In genomic region chr19:21082011-21082975, GRCh38 we compare ENCODE assay signal across 8 cellular contexts. TPM values are rescaled to one million over a fixed set of nuclear protein-coding genes. Genes with fewer than 3 reads are reported as not detected.
A peak's percentile ranks its signal among the peaks of the same experiment; 100 is the strongest.
DNase-seq lines count a peak whose midpoint lies in the region; ATAC-seq and TF ChIP-seq lines count a peak whose summit lies in the region.

TSS of gene ZNF714 (plus strand) at chr19:21082203. CDS start at chr19:21098269, 16,066 bp downstream.

- in situ Hi-C loops in astrocyte of the cerebellum (cut with HindIII; ENCODE audit: low sequenced_read_pairs), result no loop called here

- H3K27me3 Mint-ChIP-seq in T-helper 17 cell, result no peaks in the 10 kb centered on the region

- peaks cover 4% of the 10 kb centered on the region for H3K36me3 Mint-ChIP-seq in T-helper 17 cell (ENCODE audit: low read depth)

- DNase-seq in NCI-H1105 treated with DMSO at 0.1 percent for 48 hours (lab: John Stamatoyannopoulos, UW), result peak; percentile 95
- DNase-seq in T-helper 17 cell, result peak; percentile 55 to 69 (median 57)
- DNase-seq in astrocyte of the cerebellum (ENCODE audit: low read depth), result peak; percentile 72
- DNase-seq in hippocampal formation (lab: John Stamatoyannopoulos, UW), result peak; percentile 41 to 79
- DNase-seq in retinal pigment epithelial cell (ENCODE audit: low read depth), result peak; percentile 79
- DNase-seq in NCI-H187 (lab: John Stamatoyannopoulos, UW), result no peak

- H3K9me3 ChIP-seq in T-helper 17 cell (ENCODE audit: control insufficient read depth, low read length, poor library complexity, severe bottlenecking), result no peaks in the 10 kb centered on the region

- peak within 1 kb of the TSS; percentile 98 for H3K4me3 Mint-ChIP-seq in T-helper 17 cell

- ATAC-seq in HG02623 (IDR thresholded peaks at IDR 0.05; ENCODE audit: unreplicated experiment) (peak; percentile 96), T-helper 17 cell (peak; percentile 100)

- peaks cover 10% of the 10 kb centered on the region for H3K4me1 Mint-ChIP-seq in T-helper 17 cell

- H3K27ac Mint-ChIP-seq in T-helper 17 cell, result peak within 1 kb of the TSS; percentile 81

- H3K4me3 ChIP-seq in GM08714 (ENCODE audit: low read length), result peak within 1 kb of the TSS; percentile 84
- H3K4me3 ChIP-seq in astrocyte of the cerebellum (ENCODE audit: low read depth, low read length), result peak within 1 kb of the TSS; percentile 61
- H3K4me3 ChIP-seq in retinal pigment epithelial cell (ENCODE audit: low read length), result peak within 1 kb of the TSS; percentile 77

- TF ChIP-seq CTCF in astrocyte of the cerebellum (IDR thresholded peaks at IDR 0.05; ENCODE audit: low read depth, low read length, missing control alignments) (no peak), retinal pigment epithelial cell (conservative IDR thresholded peaks at IDR 0.05; ENCODE audit: low read depth, low read length) (no peak)

RNA-seq across cellular contexts. Expression of gene ZNF714, which starts in this region (rescaled TPM):
- total RNA-seq in T-helper 17 cell, result 10 to 100 TPM in 1 of 2 donors, 1 to 10 TPM in 1; 7.3 to 12.8 TPM

Comparison
In these comparisons a context has a peak if more than half of its experiments do, and no peak if none do; other contexts are left out.
1. DNase-seq: peak in NCI-H1105 treated with DMSO at 0.1 percent for 48 hours (single experiment), T-helper 17 cell (3 of 3), astrocyte of the cerebellum (single experiment), hippocampal formation (2 of 2) and retinal pigment epithelial cell (single experiment); none in NCI-H187 (0 of 2).
2. Peak in every context shown above with its lines, with median percentiles within 50 percentile points of each other: H3K4me3 ChIP-seq.